In the genomic region with DNA sequence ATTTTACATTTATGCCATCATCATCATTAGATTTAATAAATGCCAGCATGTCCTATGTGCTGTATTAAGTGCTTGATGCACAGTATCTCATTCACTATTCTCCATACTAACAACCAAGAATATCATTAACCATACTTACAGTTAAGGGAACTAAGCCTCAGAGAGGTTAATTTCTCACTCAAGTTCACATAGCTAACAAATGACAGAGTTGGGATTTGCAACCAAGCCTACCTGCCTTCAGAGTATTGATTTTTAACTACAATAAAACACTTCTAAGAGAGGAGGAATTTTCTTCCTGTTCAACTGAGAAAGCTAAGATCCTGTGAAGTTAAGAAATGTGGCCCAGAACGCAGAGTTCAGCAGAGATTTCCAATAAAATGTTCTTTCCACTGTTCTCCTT, we compare ENCODE assay signal across 22 cellular contexts.
"Had no signal": no experiment of that assay in that cellular context is flagged by ENCODE, and none has a peak within 500 bp of the region (broad histone marks: within the 10 kb centered on the region; RNA-seq: fewer than 3 reads in every experiment).

No MANE protein-coding gene starts in this region.

- H3K9me3 Mint-ChIP-seq: activated naive CD4-positive, alpha-beta T cell treated with anti-CD3 and anti-CD28 coated beads, Interleukin-2, amount 10 ng/mL, durations not matched to agents 7 days and 5 days; activated naive CD8-positive, alpha-beta T cell treated with anti-CD3 and anti-CD28 coated beads for 36 hours; activated T-helper 17 cell treated with anti-CD3 and anti-CD28 coated beads, Interleukin-2, amount 50 U/mL, for 72 hours; T-helper 1 cell treated with Interleukin-12 subunit alpha and Interleukin-12 subunit beta and Interleukin-4 antibody, amounts not matched to agents 30 μg/mL and 1 μg/mL, for 36 hours had no signal

- H3K4me1 Mint-ChIP-seq: activated naive CD4-positive, alpha-beta T cell treated with anti-CD3 and anti-CD28 coated beads, Interleukin-2, amount 10 ng/mL, durations not matched to agents 7 days and 5 days; activated T-helper 17 cell treated with anti-CD3 and anti-CD28 coated beads, Interleukin-2, amount 50 U/mL, for 72 hours; WTC11 had no signal

- H3K36me3 Mint-ChIP-seq: activated naive CD4-positive, alpha-beta T cell treated with anti-CD3 and anti-CD28 coated beads, Interleukin-2, amount 10 ng/mL, durations not matched to agents 7 days and 5 days; activated naive CD8-positive, alpha-beta T cell treated with anti-CD3 and anti-CD28 coated beads for 36 hours had no signal

- H3K27ac ChIP-seq: KMS-11 had no signal

- H3K9ac ChIP-seq: KMS-11 had no signal

- H3K27ac Mint-ChIP-seq: activated naive CD4-positive, alpha-beta T cell treated with anti-CD3 and anti-CD28 coated beads, Interleukin-2, amount 10 ng/mL, durations not matched to agents 7 days and 5 days; activated naive CD8-positive, alpha-beta T cell treated with anti-CD3 and anti-CD28 coated beads for 36 hours; activated T-helper 17 cell treated with anti-CD3 and anti-CD28 coated beads, Interleukin-2, amount 50 U/mL, for 72 hours; T-helper 1 cell treated with Interleukin-12 subunit alpha and Interleukin-12 subunit beta and Interleukin-4 antibody, amounts not matched to agents 30 μg/mL and 1 μg/mL, for 36 hours; WTC11 had no signal

- ATAC-seq: activated T-helper 17 cell treated with anti-CD3 and anti-CD28 coated beads, Interleukin-2, amount 50 U/mL, for 72 hours; HepG2; WTC11 had no signal

- H3K27me3 Mint-ChIP-seq: activated naive CD4-positive, alpha-beta T cell treated with anti-CD3 and anti-CD28 coated beads, Interleukin-2, amount 10 ng/mL, durations not matched to agents 7 days and 5 days had no signal

- H3K4me3 Mint-ChIP-seq: activated naive CD4-positive, alpha-beta T cell treated with anti-CD3 and anti-CD28 coated beads, Interleukin-2, amount 10 ng/mL, durations not matched to agents 7 days and 5 days; activated naive CD8-positive, alpha-beta T cell treated with anti-CD3 and anti-CD28 coated beads for 36 hours; activated T-helper 17 cell treated with anti-CD3 and anti-CD28 coated beads, Interleukin-2, amount 50 U/mL, for 72 hours; T-helper 1 cell treated with Interleukin-12 subunit alpha and Interleukin-12 subunit beta and Interleukin-4 antibody, amounts not matched to agents 30 μg/mL and 1 μg/mL, for 36 hours; WTC11 had no signal

- DNase-seq: activated CD4-positive, alpha-beta T cell treated with anti-CD3 and anti-CD28 coated beads for 48 hours; activated CD4-positive, alpha-beta T cell treated with anti-CD3 and anti-CD28 coated beads, Interleukin-2, amount 50 U/mL, for 4 hours; activated CD4-positive, CD25-positive, alpha-beta regulatory T cell treated with anti-CD3 and anti-CD28 coated beads, Interleukin-2, amount 50 U/mL, for 72 hours; activated gamma-delta T cell treated with Interleukin-2 at 50 U/mL for 16 hours; activated naive CD4-positive, alpha-beta T cell treated with anti-CD3 and anti-CD28 coated beads, Interleukin-2, amount 10 ng/mL, durations not matched to agents 7 days and 5 days; activated naive CD8-positive, alpha-beta T cell treated with anti-CD3 and anti-CD28 coated beads for 36 hours; activated T-cell treated with anti-CD3 and anti-CD28 coated beads, Interleukin-2, amount 50 U/mL, for 48 hours; NCI-H1092; NCI-H1417; NCI-H1930; NCI-H2107; NCI-H345; NCI-H510A; NCI-H526 treated with DMSO at 0.1 percent for 48 hours; NCI-H82; OCI-M1; SHP77 had no signal
